Comparison of ENCODE assay signal across 20 cellular contexts in genomic region chr12:42789808-42790760, GRCh38.
A peak's percentile ranks its signal among the peaks of the same experiment; 100 is the strongest.
DNase-seq lines count a peak whose midpoint lies in the region; ATAC-seq, FAIRE-seq and TF ChIP-seq lines count a peak whose summit lies in the region.
"Had no signal": no experiment of that assay in that cellular context is flagged by ENCODE, and none has a peak within 500 bp of the region (broad histone marks: within the 10 kb centered on the region; RNA-seq: fewer than 3 reads in every experiment).

No MANE protein-coding gene starts in this region.

- no peak overlapping the region for H4K91ac ChIP-seq in H1 (replicated peaks; ENCODE audit: insufficient read length, low read length)

- POLR2A ChIA-PET in H1 (lab: Charles Lee; ENCODE audit: partially characterized antibody) = no interaction called here

- H2AK5ac ChIP-seq in H1 (ENCODE audit: low read depth, low read length) = no peak overlapping the region

- no peak for TF ChIP-seq RAD21 in H1 (IDR thresholded peaks at IDR 0.05 in 1 of 2, conservative IDR thresholded peaks at IDR 0.05 in 1 of 2; ENCODE audit: low read depth in 2 of 2, low read length in 2 of 2)

- no peak overlapping the region for H2BK15ac ChIP-seq in H1 (ENCODE audit: low read length)

- H3K27me3 Mint-ChIP-seq in T-helper 17 cell = peaks cover 5% of the 10 kb centered on the region
- H3K27me3 Mint-ChIP-seq: B cell had no signal

- H3K4me3 ChIP-seq in H1 (ENCODE audit: extremely low read depth in 1 of 4, insufficient read depth in 2 of 4, low read depth in 3 of 4, low read length in 4 of 4) (no peak overlapping the region), keratinocyte (ENCODE audit: control insufficient read depth in 2 of 3, extremely low read depth in 1 of 3, insufficient read depth in 2 of 3, low read depth in 1 of 3, low read length in 3 of 3) (no peak overlapping the region)
- H3K4me3 ChIP-seq: ovary had no signal

- H3K4ac ChIP-seq in H1 (replicated peaks; ENCODE audit: insufficient read length, low read depth, low read length) = no peak overlapping the region

- no peaks in the 10 kb centered on the region for H3K79me1 ChIP-seq in H1 (ENCODE audit: low read depth, low read length)

- H2BK5ac ChIP-seq in H1 (ENCODE audit: low read depth, low read length) = no peak overlapping the region

- H3K4me1 Mint-ChIP-seq in T-helper 17 cell = peaks cover 2% of the 10 kb centered on the region
- H3K4me1 Mint-ChIP-seq: B cell had no signal

- H3K36me3 Mint-ChIP-seq in T-helper 17 cell (ENCODE audit: low read depth) = peaks cover 2% of the 10 kb centered on the region

- CTCF ChIA-PET in H1 (lab: Charles Lee; ENCODE audit: partially characterized antibody) = interaction anchor here (0.6 to 1.9 kb wide), 8 partner anchors 11 to 492 kb away, joined by 3 to 6 read pairs (median 3); no protein-coding TSS in a partner anchor

- H3K4me3 Mint-ChIP-seq in T-helper 17 cell = no peak overlapping the region
- H3K4me3 Mint-ChIP-seq: B cell had no signal

- H2BK12ac ChIP-seq in H1 (ENCODE audit: low read depth, low read length) = no peak overlapping the region

- no peak for ATAC-seq in T-helper 17 cell
- ATAC-seq: foreskin keratinocyte, left lobe of liver had no signal

- H4K20me1 ChIP-seq in H1 (replicated peaks in 1 of 2; ENCODE audit: control insufficient read depth in 1 of 2, insufficient read depth in 2 of 2, low read length in 2 of 2) (no peaks in the 10 kb centered on the region), keratinocyte (ENCODE audit: control insufficient read depth, extremely low read depth, insufficient read depth, low read length) (no peaks in the 10 kb centered on the region)

- no peaks in the 10 kb centered on the region for H3K23me2 ChIP-seq in H1 (ENCODE audit: low read depth, low read length)

- H3K14ac ChIP-seq in H1 (ENCODE audit: insufficient read length) = no peak overlapping the region

- H3K27ac Mint-ChIP-seq in T-helper 17 cell = no peak overlapping the region
- H3K27ac Mint-ChIP-seq: B cell had no signal

- DNase-seq in NCI-H226 (peak; percentile 88), H1 (ENCODE audit: low read depth in 1 of 2, low spot score in 2 of 2) (no peak), keratinocyte (ENCODE audit: low read depth, low spot score) (no peak), urothelium cell line (ENCODE audit: low spot score) (peak; percentile 46), NCI-H446 treated with DMSO at 0.1 percent for 48 hours (lab: John Stamatoyannopoulos, UW) (no peak), HuH-7.5 (ENCODE audit: low spot score) (no peak), T-helper 17 cell (no peak)
- DNase-seq: activated CD4-positive, alpha-beta T cell treated with anti-CD3 and anti-CD28 coated beads for 4 hours; activated effector memory CD4-positive, alpha-beta T cell treated with anti-CD3 and anti-CD28 coated beads, Interleukin-2, amount 50 U/mL, for 16 hours; amniotic stem cell; Kasumi-1; NCI-H1417 treated with DMSO at 0.1 percent for 48 hours; NCI-H69; ovary; small intestine; stimulated activated CD4-positive, alpha-beta T cell treated with anti-CD3 and anti-CD28 coated beads, Interleukin-4, amount 100 ng/mL, for 24 hours had no signal

- dilution Hi-C loops in keratinocyte (cut with MboI; ENCODE audit: extremely low pct_ligation_motif_present, low sequenced_read_pairs) = no loop called here

- H3K9ac ChIP-seq in H1 (replicated peaks in 1 of 4; ENCODE audit: extremely low read depth in 1 of 4, low read depth in 3 of 4, low read length in 3 of 4) = no peak overlapping the region
- no peak overlapping the region for H3K9ac ChIP-seq in keratinocyte (ENCODE audit: control insufficient read depth, extremely low read depth, insufficient read depth, low read length)

- no peak overlapping the region for H3K18ac ChIP-seq in H1 (ENCODE audit: extremely low read depth, low read length)

- H3K79me2 ChIP-seq in H1 (ENCODE audit: control insufficient read depth in 1 of 2, insufficient read depth in 2 of 2, low read length in 2 of 2) = no peaks in the 10 kb centered on the region
- H3K79me2 ChIP-seq in keratinocyte (ENCODE audit: control insufficient read depth, insufficient read depth, low read length) = no peaks in the 10 kb centered on the region

- no peak overlapping the region for H3K23ac ChIP-seq in H1 (ENCODE audit: insufficient read length)

- H3K9me1 ChIP-seq in keratinocyte (ENCODE audit: control insufficient read depth, extremely low read depth, insufficient read depth, low read length) = no peaks in the 10 kb centered on the region

- WGBS in H1 (ENCODE audit: extremely low coverage in 1 of 2, insufficient coverage in 1 of 2, insufficient read length in 1 of 2, insufficient replicate concordance in 2 of 2, low coverage in 1 of 2, low lambda C conversion rate in 2 of 2, missing lambda C conversion rate in 1 of 2), 2 experiments = 89% methylated on average over 15 of the region's 15 CpGs; no CpG with 5 or more reads in 1 of the 2 experiments

- no peak overlapping the region for H4K5ac ChIP-seq in H1 (ENCODE audit: insufficient read length, low read depth, low read length)

- H3K36me3 ChIP-seq in H1 (ENCODE audit: control insufficient read depth in 2 of 4, insufficient read depth in 4 of 4, low read length in 3 of 4) = no peaks in the 10 kb centered on the region
- no peaks in the 10 kb centered on the region for H3K36me3 ChIP-seq in keratinocyte (ENCODE audit: control insufficient read depth in 2 of 2, extremely low read depth in 1 of 2, insufficient read depth in 2 of 2, low read length in 2 of 2)
- H3K36me3 ChIP-seq: ovary had no signal

- H3K27ac ChIP-seq in H1 (ENCODE audit: low read depth, low read length) (no peak overlapping the region), keratinocyte (ENCODE audit: control insufficient read depth, insufficient read depth, low read length) (no peak overlapping the region)
- H3K27ac ChIP-seq: foreskin keratinocyte, ovary had no signal

- FAIRE-seq in H1 (lab: Jason Lieb, UNC) = no peak
- FAIRE-seq in keratinocyte (lab: Jason Lieb, UNC) = peak; percentile 57
- no peak for FAIRE-seq in urothelium cell line (lab: Jason Lieb, UNC)
- FAIRE-seq: D721Med, small intestine had no signal

- peak overlapping the region; percentile 45; the same call in 1 of the 2 replicates for H2AFZ ChIP-seq in H1 (ENCODE audit: low read length)
- no peak overlapping the region for H2AFZ ChIP-seq in keratinocyte (ENCODE audit: control insufficient read depth, low read length)

- no peak overlapping the region for H2BK120ac ChIP-seq in H1 (replicated peaks; ENCODE audit: low read depth, low read length)

- H3K9me3 ChIP-seq in H1 (ENCODE audit: insufficient read depth in 2 of 2, low read depth in 1 of 2, low read length in 1 of 2) = no peaks in the 10 kb centered on the region
- H3K9me3 ChIP-seq in keratinocyte (ENCODE audit: control insufficient read depth, low read depth, low read length) = no peaks in the 10 kb centered on the region
- no peaks in the 10 kb centered on the region for H3K9me3 ChIP-seq in T-helper 17 cell (ENCODE audit: control insufficient read depth, low read length, poor library complexity, severe bottlenecking)
- H3K9me3 ChIP-seq: ovary had no signal

- H2BK20ac ChIP-seq in H1 (ENCODE audit: low read length) = 0 out of 2 replicates have a peak overlapping the region, but pooled peaks have one; percentile 23

- H3K27me3 ChIP-seq in H1 (replicated peaks in 1 of 4; ENCODE audit: control insufficient read depth in 3 of 4, extremely low read depth in 1 of 4, insufficient read depth in 3 of 4, low read length in 3 of 4) (no peaks in the 10 kb centered on the region), keratinocyte (ENCODE audit: control insufficient read depth, extremely low read depth, insufficient read depth, low read length) (no peaks in the 10 kb centered on the region)
- H3K27me3 ChIP-seq: foreskin keratinocyte, ovary had no signal

- H3K4me1 ChIP-seq in H1 (replicated peaks in 1 of 4; ENCODE audit: control insufficient read depth in 3 of 4, insufficient read depth in 4 of 4, low read length in 3 of 4) (no peaks in the 10 kb centered on the region), keratinocyte (ENCODE audit: control insufficient read depth, extremely low read depth, insufficient read depth, low read length) (peaks cover 6% of the 10 kb centered on the region)
- H3K4me1 ChIP-seq: foreskin keratinocyte had no signal

- no peak overlapping the region for H3K4me2 ChIP-seq in H1 (ENCODE audit: insufficient read depth in 1 of 2, low read depth in 2 of 2, low read length in 2 of 2)
- H3K4me2 ChIP-seq in keratinocyte (ENCODE audit: control insufficient read depth, extremely low read depth, insufficient read depth, low read depth, low read length) = no peak overlapping the region

- no peak for TF ChIP-seq EP300 in H1 (IDR thresholded peaks at IDR 0.05; ENCODE audit: borderline replicate concordance in 1 of 2, low read depth in 2 of 2, low read length in 2 of 2)

- H4K8ac ChIP-seq in H1 (ENCODE audit: extremely low read depth, insufficient read depth, low read length) = no peak overlapping the region

- no peak overlapping the region for H3K56ac ChIP-seq in H1 (replicated peaks; ENCODE audit: insufficient read length, low read depth, low read length)

- no peak for TF ChIP-seq CTCF in H1 (IDR thresholded peaks at IDR 0.05; ENCODE audit: control extremely low read depth in 1 of 3, insufficient read depth in 1 of 3, low read depth in 1 of 3, low read length in 3 of 3)
- TF ChIP-seq CTCF in keratinocyte (optimal IDR thresholded peaks at IDR 0.05 in 1 of 3, IDR thresholded peaks at IDR 0.05 in 1 of 3, conservative IDR thresholded peaks at IDR 0.05 in 1 of 3; ENCODE audit: extremely low read depth in 1 of 3, insufficient read depth in 2 of 3, low read length in 3 of 3) = no peak

- TF ChIP-seq POLR2A in H1 (IDR thresholded peaks at IDR 0.05; ENCODE audit: control extremely low read depth in 1 of 2, low read depth in 2 of 2, low read length in 2 of 2) = no peak

TF ChIP-seq in H1, 55 proteins besides CTCF, POLR2A, EP300 and RAD21 (continues in another document):
- TF ChIP-seq SP2 (IDR thresholded peaks at IDR 0.05; ENCODE audit: low read length) (no peak), POU5F1 (IDR thresholded peaks at IDR 0.05; ENCODE audit: low read depth, low read length) (no peak), SAP30 (IDR thresholded peaks at IDR 0.05; ENCODE audit: insufficient read depth, insufficient replicate concordance, low read length) (no peak), TEAD4 (IDR thresholded peaks at IDR 0.05; ENCODE audit: low read depth, low read length) (no peak), CHD1 (IDR thresholded peaks at IDR 0.05; ENCODE audit: low read depth, low read length) (no peak), SUZ12 (IDR thresholded peaks at IDR 0.05; ENCODE audit: low read length) (no peak), ATF3 (IDR thresholded peaks at IDR 0.05; ENCODE audit: insufficient read depth, low read depth, low read length) (no peak), PHF8 (conservative IDR thresholded peaks at IDR 0.05; ENCODE audit: low read depth, low read length) (no peak), CHD2 (IDR thresholded peaks at IDR 0.05; ENCODE audit: low read length) (no peak), JUN (IDR thresholded peaks at IDR 0.05; ENCODE audit: low read depth, low read length) (no peak), GABPA (IDR thresholded peaks at IDR 0.05; ENCODE audit: borderline replicate concordance, insufficient read depth, low read length) (no peak)

Comparison
In these comparisons a context has a peak if more than half of its experiments do, and no peak if none do; other contexts are left out.
1. DNase-seq: peak in NCI-H226 (single experiment) and urothelium cell line (single experiment); none in H1 (0 of 2), keratinocyte (single experiment), NCI-H446 treated with DMSO at 0.1 percent for 48 hours (single experiment), HuH-7.5 (single experiment) and T-helper 17 cell (0 of 3).